In genomic region chr17:35973333-35974260, GRCh38 we compare ENCODE assay signal across 9 cellular contexts. TPM values are rescaled to one million over a fixed set of nuclear protein-coding genes. Genes with fewer than 3 reads are reported as not detected.
DNase-seq lines count a peak whose midpoint lies in the region; ATAC-seq and TF ChIP-seq lines count a peak whose summit lies in the region.
"Had no signal": no experiment of that assay in that cellular context is flagged by ENCODE, and none has a peak within 500 bp of the region (broad histone marks: within the 10 kb centered on the region; RNA-seq: fewer than 3 reads in every experiment).

No MANE protein-coding gene starts in this region.

- DNase-seq in HuH-7 (ENCODE audit: low spot score) = peak; percentile 66
- peak; percentile 19 for DNase-seq in astrocyte of the hippocampus (ENCODE audit: low read depth, low spot score)
- DNase-seq in right cardiac atrium = peak in 2 of 3 donors; percentile 12 to 59
- no peak for DNase-seq in suprapubic skin (ENCODE audit: low spot score in 2 of 2)
- no peak for DNase-seq in NCI-H69 (lab: John Stamatoyannopoulos, UW)
- DNase-seq in NCI-H1092 (lab: John Stamatoyannopoulos, UW) = no peak
- DNase-seq: activated CD8-positive, alpha-beta memory T cell treated with anti-CD3 and anti-CD28 coated beads, Interleukin-2, amount 50 U/mL, for 48 hours; NCI-H1436 had no signal

- H3K4me1 ChIP-seq in right cardiac atrium (ENCODE audit: control insufficient read depth, insufficient read depth, low read length) (no peaks in the 10 kb centered on the region), skeletal muscle satellite cell (ENCODE audit: control insufficient read depth, insufficient read depth, low read length) (peaks cover 14% of the 10 kb centered on the region), suprapubic skin (peaks cover 3% of the 10 kb centered on the region)

- H3K27ac ChIP-seq in right cardiac atrium (ENCODE audit: low read length) (no peak overlapping the region), suprapubic skin (no peak overlapping the region)

- TF ChIP-seq POLR2A in suprapubic skin (IDR thresholded peaks at IDR 0.05) = no peak

- H3K9me3 ChIP-seq in right cardiac atrium (ENCODE audit: control insufficient read depth, low read length) (no peaks in the 10 kb centered on the region), skeletal muscle satellite cell (replicated peaks; ENCODE audit: low read length) (no peaks in the 10 kb centered on the region), suprapubic skin (no peaks in the 10 kb centered on the region)

- H3K36me3 ChIP-seq in skeletal muscle satellite cell (ENCODE audit: insufficient read depth, low read length) = no peaks in the 10 kb centered on the region
- no peaks in the 10 kb centered on the region for H3K36me3 ChIP-seq in suprapubic skin

- H3K9ac ChIP-seq in skeletal muscle satellite cell (ENCODE audit: low read depth, low read length) = no peak overlapping the region

- 55% methylated on average over 10 of the region's 10 CpGs for WGBS in right cardiac atrium
- 52% methylated on average over 10 of the region's 10 CpGs for WGBS in suprapubic skin

- ATAC-seq in right cardiac atrium = peak; percentile 64 to 71

- peak overlapping the region; percentile 30 for H3K4me2 ChIP-seq in skeletal muscle satellite cell (ENCODE audit: low read length)

- H3K4me3 ChIP-seq in right cardiac atrium (ENCODE audit: low read length) (no peak overlapping the region), skeletal muscle satellite cell (ENCODE audit: low read length) (no peak overlapping the region), suprapubic skin (no peak overlapping the region)

- TF ChIP-seq CTCF in suprapubic skin (IDR thresholded peaks at IDR 0.05) = no peak

- intact Hi-C loops in right cardiac atrium (cut with DNase I) = loop anchor here in 2 of 4 donors (5.0 to 10.0 kb wide), 3 partner anchors 171 to 501 kb away; no protein-coding TSS in a partner anchor

- no peak for TF ChIP-seq EP300 in suprapubic skin (IDR thresholded peaks at IDR 0.05)

- H3K27me3 ChIP-seq in right cardiac atrium (ENCODE audit: control insufficient read depth, insufficient read depth) (no peaks in the 10 kb centered on the region), skeletal muscle satellite cell (ENCODE audit: control insufficient read depth, insufficient read depth, low read length) (peaks cover 12% of the 10 kb centered on the region), suprapubic skin (no peaks in the 10 kb centered on the region)

RNA-seq across cellular contexts. Expression of gene CCL16, which starts 7.7 kb away (rescaled TPM):
- under 1 TPM in 1 of 4 donors, not detected in 3; 0.15 TPM for total RNA-seq in right cardiac atrium
- 0.29 TPM for polyA plus RNA-seq in right cardiac atrium
- not detected in 2 replicates for total RNA-seq in skeletal muscle satellite cell (2012; rRNA removed)
- not detected for total RNA-seq in suprapubic skin

RNA-seq across cellular contexts. Expression of gene CCL14, which starts 12.9 kb away (rescaled TPM):
- 10 to 100 TPM in 3 of 4 donors, 1 to 10 TPM in 1; 5.1 to 28.2 (median 25.0) TPM for total RNA-seq in right cardiac atrium
- polyA plus RNA-seq in right cardiac atrium = 114 TPM
- total RNA-seq in skeletal muscle satellite cell (2012; rRNA removed) = not detected in 2 replicates
- total RNA-seq in suprapubic skin = 10 to 100 TPM in 3 of 4 donors, 1 to 10 TPM in 1; 5.7 to 22.9 (median 17.3) TPM

RNA-seq across cellular contexts. Expression of gene CCL15, which starts 27.8 kb away (rescaled TPM):
- not detected for total RNA-seq in right cardiac atrium
- polyA plus RNA-seq in right cardiac atrium = not detected
- total RNA-seq in skeletal muscle satellite cell (2012; rRNA removed) = not detected in 2 replicates
- total RNA-seq in suprapubic skin = not detected

RNA-seq across cellular contexts. Expression of gene LYZL6, which starts 30.1 kb away (rescaled TPM):
- total RNA-seq in right cardiac atrium = not detected
- not detected for polyA plus RNA-seq in right cardiac atrium
- not detected in 2 replicates for total RNA-seq in skeletal muscle satellite cell (2012; rRNA removed)
- not detected for total RNA-seq in suprapubic skin

RNA-seq across cellular contexts. Expression of gene RDM1, which starts 43.0 kb away (rescaled TPM):
- not detected for total RNA-seq in right cardiac atrium
- not detected for polyA plus RNA-seq in right cardiac atrium
- not detected in 2 replicates for total RNA-seq in skeletal muscle satellite cell (2012; rRNA removed)
- total RNA-seq in suprapubic skin = not detected

Comparison
In these comparisons a context has a peak if more than half of its experiments do, and no peak if none do; other contexts are left out.
1. DNase-seq: peak in HuH-7 (single experiment), astrocyte of the hippocampus (single experiment) and right cardiac atrium (2 of 3); none in suprapubic skin (0 of 2), NCI-H69 (single experiment) and NCI-H1092 (single experiment).